ENCODE assay signal across 18 cellular contexts in genomic region chr6:45808917-45809316, GRCh38.
DNase-seq lines count a peak whose midpoint lies in the region; ATAC-seq lines count a peak whose summit lies in the region.
"Had no signal": no experiment of that assay in that cellular context is flagged by ENCODE, and none has a peak within 500 bp of the region (broad histone marks: within the 10 kb centered on the region; RNA-seq: fewer than 3 reads in every experiment).

No MANE protein-coding gene starts in this region.

- peak; percentile 71 for ATAC-seq in GM18502 (IDR thresholded peaks at IDR 0.05; ENCODE audit: poor library complexity, unreplicated experiment)
- ATAC-seq in GM21528 (IDR thresholded peaks at IDR 0.05; ENCODE audit: low FRiP score, unreplicated experiment): peak; percentile 78
- ATAC-seq in HG03460 (IDR thresholded peaks at IDR 0.05; ENCODE audit: unreplicated experiment): peak; percentile 62
- ATAC-seq in HG02938 (IDR thresholded peaks at IDR 0.05; ENCODE audit: unreplicated experiment): no peak
- ATAC-seq: esophagus mucosa, heart right ventricle, Panc1, upper lobe of right lung had no signal

- peak; percentile 20 for DNase-seq in germinal center (ENCODE audit: low spot score)
- no peak for DNase-seq in DMS114 treated with DMSO at 0.1 percent for 48 hours (lab: John Stamatoyannopoulos, UW; ENCODE audit: unreplicated experiment)
- DNase-seq in stimulated activated CD4-positive, alpha-beta T cell treated with anti-CD3 and anti-CD28 coated beads, Interleukin-2, amount 100 ng/mL, for 48 hours: no peak
- DNase-seq in HK-2 (ENCODE audit: unreplicated experiment): no peak
- DNase-seq: activated gamma-delta T cell; GDM1; heart right ventricle; midbrain; NCI-H1694; NCI-H524; stimulated activated CD4-positive, alpha-beta T cell treated with anti-CD3 and anti-CD28 coated beads, Interleukin-4, amount 100 ng/mL, for 4 hours; upper lobe of right lung had no signal
